ENCODE assay signal across 16 cellular contexts in genomic region chr9:134504106-134504385, GRCh38.
A peak's percentile ranks its signal among the peaks of the same experiment; 100 is the strongest.
DNase-seq lines count a peak whose midpoint lies in the region; ATAC-seq and TF ChIP-seq lines count a peak whose summit lies in the region.
"Had no signal": no experiment of that assay in that cellular context is flagged by ENCODE, and none has a peak within 500 bp of the region (broad histone marks: within the 10 kb centered on the region; RNA-seq: fewer than 3 reads in every experiment).

No MANE protein-coding gene starts in this region.

- H3K27me3 Mint-ChIP-seq in natural killer cell treated with Interleukin-12 subunit alpha and Interleukin-12 subunit beta and Interleukin-15 and Interleukin-18, amount 100 ng/mL, for 72 hours: peaks cover 4 to 11% of the 10 kb centered on the region in 2 donors
- peaks cover 6% of the 10 kb centered on the region in 2 donors for H3K27me3 Mint-ChIP-seq in natural killer cell (ENCODE audit: low read depth in 2 of 2)

- H2BK5ac ChIP-seq in neuronal stem cell (ENCODE audit: low read length): no peak overlapping the region
- no peak overlapping the region for H2BK5ac ChIP-seq in mesendoderm (ENCODE audit: low read length)

- no peak overlapping the region for H2AFZ ChIP-seq in neuronal stem cell (ENCODE audit: low read length)

- H4K5ac ChIP-seq in mesendoderm (ENCODE audit: low read length): no peak overlapping the region

- H3K4ac ChIP-seq in neuronal stem cell (ENCODE audit: low read length) (no peak overlapping the region), mesendoderm (ENCODE audit: low read depth, low read length) (no peak overlapping the region)

- H3K27ac Mint-ChIP-seq in natural killer cell treated with Interleukin-12 subunit alpha and Interleukin-12 subunit beta and Interleukin-15 and Interleukin-18, amount 100 ng/mL, for 72 hours: no peak overlapping the region
- H3K27ac Mint-ChIP-seq in natural killer cell: no peak overlapping the region
- H3K27ac Mint-ChIP-seq: CD4-positive, alpha-beta memory T cell had no signal

- WGBS in neuronal stem cell (ENCODE audit: extremely low coverage in 2 of 2, insufficient read length in 2 of 2, insufficient replicate concordance in 1 of 2), 2 donors: no CpG with 5 or more reads among the region's 7 CpGs
- WGBS in mesendoderm (ENCODE audit: extremely low coverage, insufficient coverage, low lambda C conversion rate): no CpG with 5 or more reads among the region's 7 CpGs

- H3K4me1 ChIP-seq in neuronal stem cell (ENCODE audit: control insufficient read depth in 2 of 2, insufficient read depth in 1 of 2, low read depth in 1 of 2, low read length in 2 of 2) (peaks cover 0 to 6% of the 10 kb centered on the region in 2 donors), mesendoderm (ENCODE audit: control insufficient read depth, low read depth, low read length) (no peaks in the 10 kb centered on the region)
- H3K4me1 ChIP-seq: BLaER1, HAP-1 had no signal

- H3K4me3 ChIP-seq in neuronal stem cell (ENCODE audit: low read length in 2 of 2) (no peak overlapping the region), mesendoderm (ENCODE audit: low read length) (no peak overlapping the region)
- H3K4me3 ChIP-seq: BLaER1, HAP-1 had no signal

- H3K4me2 ChIP-seq in neuronal stem cell (ENCODE audit: insufficient read depth, low read length, poor library complexity, severe bottlenecking) (no peak overlapping the region), mesendoderm (ENCODE audit: low read length) (no peak overlapping the region)
- H3K4me2 ChIP-seq: BLaER1 had no signal

- DNase-seq in natural killer cell treated with Interleukin-12 subunit alpha and Interleukin-12 subunit beta and Interleukin-15 and Interleukin-18, amount 100 ng/mL, for 72 hours (ENCODE audit: low spot score): peak; percentile 31
- no peak for DNase-seq in natural killer cell
- no peak for DNase-seq in neuronal stem cell (ENCODE audit: low spot score)
- DNase-seq in posterior vena cava (ENCODE audit: low spot score): peak; percentile 74
- no peak for DNase-seq in nucleus accumbens (lab: John Stamatoyannopoulos, UW)
- DNase-seq in mesendoderm: no peak
- DNase-seq: 8988T; CD4-positive, alpha-beta memory T cell; DMS153; DMS79; GDM1 had no signal

- H3K23ac ChIP-seq in neuronal stem cell (ENCODE audit: low read depth, low read length, poor library complexity) (no peak overlapping the region), mesendoderm (ENCODE audit: low read length) (no peak overlapping the region)

- ATAC-seq in natural killer cell treated with Interleukin-12 subunit alpha and Interleukin-12 subunit beta and Interleukin-15 and Interleukin-18, amount 100 ng/mL, for 72 hours: no peak
- ATAC-seq in natural killer cell: no peak
- no peak for ATAC-seq in GM18520 (IDR thresholded peaks at IDR 0.05; ENCODE audit: unreplicated experiment)

- H4K91ac ChIP-seq in neuronal stem cell (ENCODE audit: low read depth, low read length, poor library complexity): no peak overlapping the region

- H3K14ac ChIP-seq in neuronal stem cell (ENCODE audit: low read length): no peak overlapping the region

- H3K27me3 ChIP-seq in neuronal stem cell (ENCODE audit: control insufficient read depth in 3 of 3, insufficient read depth in 3 of 3, low read depth in 1 of 3, low read length in 3 of 3) (peaks cover 0 to 12% (median 2%) of the 10 kb centered on the region in 3 experiments), mesendoderm (ENCODE audit: insufficient read depth, low read length, poor library complexity) (no peaks in the 10 kb centered on the region)

- H2BK12ac ChIP-seq in neuronal stem cell (ENCODE audit: low read length): no peak overlapping the region

- peak overlapping the region; percentile 31 for H2AK5ac ChIP-seq in neuronal stem cell (ENCODE audit: low read depth, low read length)
- H2AK5ac ChIP-seq in mesendoderm (ENCODE audit: low read length): no peak overlapping the region

- H3K79me1 ChIP-seq in neuronal stem cell (ENCODE audit: low read depth, low read length): peaks cover 2% of the 10 kb centered on the region
- no peaks in the 10 kb centered on the region for H3K79me1 ChIP-seq in mesendoderm (ENCODE audit: low read length)

- no peaks in the 10 kb centered on the region for H3K36me3 Mint-ChIP-seq in natural killer cell treated with Interleukin-12 subunit alpha and Interleukin-12 subunit beta and Interleukin-15 and Interleukin-18, amount 100 ng/mL, for 72 hours
- no peaks in the 10 kb centered on the region for H3K36me3 Mint-ChIP-seq in natural killer cell
- H3K36me3 Mint-ChIP-seq: CD14-positive monocyte; CD4-positive, alpha-beta memory T cell had no signal

- no peaks in the 10 kb centered on the region for H3K4me1 Mint-ChIP-seq in natural killer cell treated with Interleukin-12 subunit alpha and Interleukin-12 subunit beta and Interleukin-15 and Interleukin-18, amount 100 ng/mL, for 72 hours (ENCODE audit: low read depth in 2 of 2)
- no peaks in the 10 kb centered on the region for H3K4me1 Mint-ChIP-seq in natural killer cell
- H3K4me1 Mint-ChIP-seq: CD14-positive monocyte; CD4-positive, alpha-beta memory T cell had no signal

- H3K56ac ChIP-seq in mesendoderm (ENCODE audit: low read length): no peak overlapping the region

- no peak overlapping the region for H3K4me3 Mint-ChIP-seq in natural killer cell treated with Interleukin-12 subunit alpha and Interleukin-12 subunit beta and Interleukin-15 and Interleukin-18, amount 100 ng/mL, for 72 hours
- H3K4me3 Mint-ChIP-seq in natural killer cell: no peak overlapping the region
- H3K4me3 Mint-ChIP-seq: CD14-positive monocyte; CD4-positive, alpha-beta memory T cell had no signal

- H3K18ac ChIP-seq in neuronal stem cell (ENCODE audit: low read length) (peak overlapping the region; percentile 5), mesendoderm (ENCODE audit: low read length) (no peak overlapping the region)

- no peaks in the 10 kb centered on the region for H3K79me2 ChIP-seq in mesendoderm (ENCODE audit: control insufficient read depth, insufficient read depth, low read length)

- no peaks in the 10 kb centered on the region for H3K9me3 Mint-ChIP-seq in natural killer cell treated with Interleukin-12 subunit alpha and Interleukin-12 subunit beta and Interleukin-15 and Interleukin-18, amount 100 ng/mL, for 72 hours
- H3K9me3 Mint-ChIP-seq in natural killer cell: no peaks in the 10 kb centered on the region
- H3K9me3 Mint-ChIP-seq: CD4-positive, alpha-beta memory T cell had no signal

- no peak for TF ChIP-seq CTCF in natural killer cell (IDR thresholded peaks at IDR 0.05)

- H3K9ac ChIP-seq in neuronal stem cell (ENCODE audit: low read depth, low read length, poor library complexity) (no peak overlapping the region), mesendoderm (ENCODE audit: low read length) (no peak overlapping the region)
- H3K9ac ChIP-seq: BLaER1 had no signal

- peaks cover 2 to 4% of the 10 kb centered on the region in 2 donors for H3K9me3 ChIP-seq in neuronal stem cell (replicated peaks in 1 of 2; ENCODE audit: control insufficient read depth in 2 of 2, insufficient read depth in 1 of 2, low read depth in 1 of 2, low read length in 2 of 2)
- H3K9me3 ChIP-seq: HAP-1 had no signal

- H2BK120ac ChIP-seq in neuronal stem cell (ENCODE audit: low read depth, low read length) (no peak overlapping the region), mesendoderm (ENCODE audit: low read depth, low read length) (no peak overlapping the region)

- no peak overlapping the region for H2BK15ac ChIP-seq in neuronal stem cell (ENCODE audit: low read length)
- no peak overlapping the region for H2BK15ac ChIP-seq in mesendoderm (replicated peaks; ENCODE audit: low read depth)

- H4K8ac ChIP-seq in neuronal stem cell (ENCODE audit: low read depth, low read length) (no peak overlapping the region), mesendoderm (ENCODE audit: low read depth, low read length) (no peak overlapping the region)

- intact Hi-C loops in natural killer cell (cut with micrococcal nuclease): no loop called here
- intact Hi-C loops in posterior vena cava (cut with DNase I): no loop called here

- no peaks in the 10 kb centered on the region for H3K36me3 ChIP-seq in neuronal stem cell (replicated peaks in 1 of 2; ENCODE audit: control insufficient read depth in 2 of 2, insufficient read depth in 2 of 2, low read length in 2 of 2)
- no peaks in the 10 kb centered on the region for H3K36me3 ChIP-seq in mesendoderm (ENCODE audit: control insufficient read depth, insufficient read depth, low read length)
- H3K36me3 ChIP-seq: HAP-1 had no signal

- H3K27ac ChIP-seq in neuronal stem cell (replicated peaks; ENCODE audit: low read length): no peak overlapping the region
- H3K27ac ChIP-seq in mesendoderm (ENCODE audit: low read depth, low read length): no peak overlapping the region
- H3K27ac ChIP-seq: BLaER1, HL-60 had no signal

Comparison
In these comparisons a context has a peak if more than half of its experiments do, and no peak if none do; other contexts are left out.
1. DNase-seq: peak in natural killer cell treated with Interleukin-12 subunit alpha and Interleukin-12 subunit beta and Interleukin-15 and Interleukin-18, amount 100 ng/mL, for 72 hours (single experiment) and posterior vena cava (single experiment); none in natural killer cell (single experiment), neuronal stem cell (single experiment), nucleus accumbens (0 of 56) and mesendoderm (single experiment).